In genomic region chr10:124474502-124475070, GRCh38 we compare ENCODE assay signal across 35 cellular contexts. TPM values are rescaled to one million over a fixed set of nuclear protein-coding genes. Genes with fewer than 3 reads are reported as not detected.
DNase-seq lines count a peak whose midpoint lies in the region; ATAC-seq and TF ChIP-seq lines count a peak whose summit lies in the region.
"Had no signal": no experiment of that assay in that cellular context is flagged by ENCODE, and none has a peak within 500 bp of the region (broad histone marks: within the 10 kb centered on the region; RNA-seq: fewer than 3 reads in every experiment).

No MANE protein-coding gene starts in this region.

- H4K5ac ChIP-seq in IMR-90 (ENCODE audit: low read depth, low read length): no peak overlapping the region

- no peak for TF ChIP-seq POLR2A in IMR-90 (IDR thresholded peaks at IDR 0.05; ENCODE audit: low read depth, low read length)

- H3K27ac Mint-ChIP-seq in CD8-positive, alpha-beta T cell: peak overlapping the region; percentile 8
- H3K27ac Mint-ChIP-seq in stimulated activated naive CD8-positive, alpha-beta T cell treated with anti-CD3 and anti-CD28 coated beads, Interleukin-15, amount 100 ng/mL, for 72 hours: no peak overlapping the region
- H3K27ac Mint-ChIP-seq: activated naive CD8-positive, alpha-beta T cell; CD14-positive monocyte; stimulated activated effector memory CD8-positive, alpha-beta T cell treated with anti-CD3 and anti-CD28 coated beads, Interleukin-12 subunit alpha, Interleukin-12 subunit beta, amount 100 ng/mL, for 72 hours had no signal

- in situ Hi-C loops in IMR-90 (cut with MboI; ENCODE audit: low sequenced_read_pairs) (no loop called here), mammary epithelial cell (cut with MboI; ENCODE audit: low sequenced_read_pairs in 2 of 2) (no loop called here)

- H4K8ac ChIP-seq in IMR-90 (ENCODE audit: low read depth in 2 of 2, low read length in 2 of 2): no peak overlapping the region

- H3K56ac ChIP-seq in IMR-90 (ENCODE audit: extremely low read depth, insufficient read depth, low read length): no peak overlapping the region

- TF ChIP-seq RAD21 in IMR-90 (IDR thresholded peaks at IDR 0.05; ENCODE audit: low read length): no peak

- WGBS in IMR-90 (ENCODE audit: extremely low coverage in 2 of 2, insufficient read length in 1 of 2), 2 experiments: 69% methylated on average over 2 of the region's 9 CpGs; no CpG with 5 or more reads in 1 of the 2 experiments
- 51% methylated on average over 7 of the region's 9 CpGs for WGBS in mammary epithelial cell (ENCODE audit: low coverage, missing lambda C conversion rate)

- H2BK120ac ChIP-seq in IMR-90 (ENCODE audit: low read depth, low read length): no peak overlapping the region

- H2AK9ac ChIP-seq in IMR-90 (replicated peaks; ENCODE audit: low read depth, low read length, poor library complexity): peak overlapping the region; percentile 65

- H3K4me3 ChIP-seq in CD8-positive, alpha-beta T cell (ENCODE audit: low read depth, low read length): no peak overlapping the region
- no peak overlapping the region for H3K4me3 ChIP-seq in IMR-90 (ENCODE audit: insufficient read depth, low read depth, low read length)
- H3K4me3 ChIP-seq in mammary epithelial cell (replicated peaks in 1 of 3; ENCODE audit: insufficient read depth in 1 of 3, low read depth in 2 of 3, low read length in 3 of 3): no peak overlapping the region
- H3K4me3 ChIP-seq: esophagus muscularis mucosa, GM23248, MG63, upper lobe of left lung had no signal

- no peaks in the 10 kb centered on the region for H3K27me3 ChIP-seq in CD8-positive, alpha-beta T cell (ENCODE audit: insufficient read depth, low read length)
- H3K27me3 ChIP-seq in IMR-90 (ENCODE audit: control insufficient read depth, insufficient read depth, low read length) (no peaks in the 10 kb centered on the region), foreskin keratinocyte (no peaks in the 10 kb centered on the region), mammary epithelial cell (ENCODE audit: insufficient read depth, low read length) (no peaks in the 10 kb centered on the region)
- H3K27me3 ChIP-seq: esophagus muscularis mucosa, MG63, upper lobe of left lung had no signal

- CTCF ChIA-PET in CD8-positive, alpha-beta T cell (lab: Charles Lee): no interaction called here
- CTCF ChIA-PET in IMR-90 (lab: Yijun Ruan, JAX): no interaction called here
- CTCF ChIA-PET in mammary epithelial cell (lab: Charles Lee; ENCODE audit: low non-redundant PET): no interaction called here

- H3K9me3 ChIP-seq in CD8-positive, alpha-beta T cell (ENCODE audit: low read length): no peaks in the 10 kb centered on the region
- H3K9me3 ChIP-seq in IMR-90 (ENCODE audit: control insufficient read depth, insufficient read depth, low read length): no peaks in the 10 kb centered on the region
- H3K9me3 ChIP-seq in mammary epithelial cell (replicated peaks; ENCODE audit: insufficient read depth, low read length): no peaks in the 10 kb centered on the region
- H3K9me3 ChIP-seq: esophagus muscularis mucosa, MG63, upper lobe of left lung had no signal

- peaks cover 14% of the 10 kb centered on the region for H3K4me1 Mint-ChIP-seq in CD8-positive, alpha-beta T cell (ENCODE audit: low read depth)
- H3K4me1 Mint-ChIP-seq in stimulated activated naive CD8-positive, alpha-beta T cell treated with anti-CD3 and anti-CD28 coated beads, Interleukin-15, amount 100 ng/mL, for 72 hours: peaks cover 14% of the 10 kb centered on the region
- H3K4me1 Mint-ChIP-seq: CD14-positive monocyte; stimulated activated effector memory CD8-positive, alpha-beta T cell treated with anti-CD3 and anti-CD28 coated beads, Interleukin-12 subunit alpha, Interleukin-12 subunit beta, amount 100 ng/mL, for 72 hours had no signal

- no TSS peak for BruUV-seq in IMR-90 (replicated peaks; lab: Mats Ljungman, UMichigan)
- BruUV-seq in mammary epithelial cell (replicated peaks; lab: Mats Ljungman, UMichigan): no TSS peak

- H2AK5ac ChIP-seq in IMR-90 (ENCODE audit: low read depth, low read length): no peak overlapping the region

- peaks cover 12% of the 10 kb centered on the region for H3K36me3 Mint-ChIP-seq in CD8-positive, alpha-beta T cell
- H3K36me3 Mint-ChIP-seq: activated naive CD8-positive, alpha-beta T cell; stimulated activated effector memory CD8-positive, alpha-beta T cell treated with anti-CD3 and anti-CD28 coated beads, Interleukin-12 subunit alpha, Interleukin-12 subunit beta, amount 100 ng/mL, for 72 hours had no signal

- dilution Hi-C loops in IMR-90 (cut with HindIII; ENCODE audit: low sequenced_read_pairs, unreplicated experiment) (no loop called here), mammary epithelial cell (cut with HindIII; ENCODE audit: low sequenced_read_pairs) (no loop called here)

- H2BK15ac ChIP-seq in IMR-90 (ENCODE audit: low read depth, low read length): no peak overlapping the region

- H3K14ac ChIP-seq in IMR-90 (replicated peaks; ENCODE audit: low read depth, low read length): no peak overlapping the region

- no peak overlapping the region for H3K4me3 Mint-ChIP-seq in CD8-positive, alpha-beta T cell
- no peak overlapping the region for H3K4me3 Mint-ChIP-seq in stimulated activated naive CD8-positive, alpha-beta T cell treated with anti-CD3 and anti-CD28 coated beads, Interleukin-15, amount 100 ng/mL, for 72 hours
- H3K4me3 Mint-ChIP-seq: activated naive CD8-positive, alpha-beta T cell; CD14-positive monocyte; naive thymus-derived CD8-positive, alpha-beta T cell; stimulated activated effector memory CD8-positive, alpha-beta T cell treated with anti-CD3 and anti-CD28 coated beads, Interleukin-12 subunit alpha, Interleukin-12 subunit beta, amount 100 ng/mL, for 72 hours had no signal

- H3K79me2 ChIP-seq in mammary epithelial cell (ENCODE audit: insufficient read depth, low read length): peaks cover 5% of the 10 kb centered on the region

- no peaks in the 10 kb centered on the region for H3K9me1 ChIP-seq in IMR-90 (ENCODE audit: insufficient read depth, low read length)

- DNase-seq in CD8-positive, alpha-beta T cell: no peak
- DNase-seq in IMR-90 (no peak), NCI-H345 treated with DMSO at 0.1 percent for 48 hours (lab: John Stamatoyannopoulos, UW; ENCODE audit: unreplicated experiment) (peak; percentile 40), foreskin keratinocyte (no peak), mammary epithelial cell (no peak)
- no peak for DNase-seq in stimulated activated naive CD8-positive, alpha-beta T cell treated with anti-CD3 and anti-CD28 coated beads, Interleukin-15, amount 100 ng/mL, for 72 hours
- DNase-seq: activated CD4-positive, alpha-beta T cell treated with anti-CD3 and anti-CD28 coated beads for 4 hours; activated CD8-positive, alpha-beta memory T cell treated with anti-CD3 and anti-CD28 coated beads for 24 hours; activated effector memory CD4-positive, alpha-beta T cell treated with Interleukin-2 at 50 U/mL for 16 hours; activated T-cell treated with anti-CD3 and anti-CD28 coated beads for 4 hours; DMS79 treated with DMSO at 0.1 percent for 48 hours; foreskin fibroblast; GF-D8; GM23248; head of caudate nucleus; MG63; naive thymus-derived CD8-positive, alpha-beta T cell; NCI-H1105 treated with DMSO at 0.1 percent for 48 hours; NCI-H524 treated with DMSO at 0.1 percent for 48 hours; substantia nigra; SW 1271; upper lobe of left lung had no signal

- no peaks in the 10 kb centered on the region for H3K4me1 ChIP-seq in CD8-positive, alpha-beta T cell (ENCODE audit: insufficient read depth, low read length)
- H3K4me1 ChIP-seq in IMR-90 (ENCODE audit: control insufficient read depth, insufficient read depth, low read length) (peaks cover 2% of the 10 kb centered on the region; the same call in 1 of the 2 replicates), foreskin keratinocyte (no peaks in the 10 kb centered on the region), mammary epithelial cell (ENCODE audit: insufficient read depth, low read length) (peaks cover 16% of the 10 kb centered on the region)
- H3K4me1 ChIP-seq: esophagus muscularis mucosa, upper lobe of left lung had no signal

- no peak overlapping the region for H3K4ac ChIP-seq in IMR-90 (ENCODE audit: low read depth, low read length)

- no peak for TF ChIP-seq CTCF in CD8-positive, alpha-beta T cell (IDR thresholded peaks at IDR 0.05)
- no peak for TF ChIP-seq CTCF in IMR-90 (conservative IDR thresholded peaks at IDR 0.05; ENCODE audit: low read depth, low read length)
- no peak for TF ChIP-seq CTCF in foreskin keratinocyte (conservative IDR thresholded peaks at IDR 0.05)
- no peak for TF ChIP-seq CTCF in mammary epithelial cell (conservative IDR thresholded peaks at IDR 0.05 in 1 of 2, IDR thresholded peaks at IDR 0.05 in 1 of 2; ENCODE audit: extremely low read depth in 1 of 2, insufficient read depth in 1 of 2, low read depth in 1 of 2, low read length in 2 of 2)

- no peak overlapping the region for H3K23ac ChIP-seq in IMR-90 (ENCODE audit: low read depth, low read length)

- ATAC-seq in CD8-positive, alpha-beta T cell: no peak
- no peak for ATAC-seq in IMR-90 (ENCODE audit: low read depth)
- peak; percentile 9 for ATAC-seq in foreskin keratinocyte
- ATAC-seq in GM18861 (IDR thresholded peaks at IDR 0.05; ENCODE audit: unreplicated experiment): no peak
- ATAC-seq in stimulated activated naive CD8-positive, alpha-beta T cell treated with anti-CD3 and anti-CD28 coated beads, Interleukin-15, amount 100 ng/mL, for 72 hours: no peak
- ATAC-seq in HG02759 (IDR thresholded peaks at IDR 0.05; ENCODE audit: unreplicated experiment): no peak
- ATAC-seq: stimulated activated effector memory CD8-positive, alpha-beta T cell treated with anti-CD3 and anti-CD28 coated beads, Interleukin-12 subunit alpha, Interleukin-12 subunit beta, amount 100 ng/mL, for 72 hours had no signal

- H3K9ac ChIP-seq in IMR-90 (ENCODE audit: low read depth, low read length) (no peak overlapping the region), mammary epithelial cell (ENCODE audit: insufficient read depth, low read length) (no peak overlapping the region)
- H3K9ac ChIP-seq: GM23248, KMS-11 had no signal

- no peak overlapping the region for H4K91ac ChIP-seq in IMR-90 (ENCODE audit: insufficient read depth, low read depth, low read length)

- intact Hi-C loops in CD8-positive, alpha-beta T cell (cut with DNase I, micrococcal nuclease): no loop called here
- intact Hi-C loops in IMR-90 (cut with micrococcal nuclease): no loop called here
- intact Hi-C loops in mammary epithelial cell (cut with micrococcal nuclease): no loop called here

- no peak overlapping the region for H2BK5ac ChIP-seq in IMR-90 (ENCODE audit: low read depth, low read length, poor library complexity, severe bottlenecking)

- POLR2A ChIA-PET in CD8-positive, alpha-beta T cell (lab: Charles Lee): no interaction called here
- POLR2A ChIA-PET in IMR-90 (lab: Charles Lee; ENCODE audit: unreplicated experiment): no interaction called here

- H3K36me3 ChIP-seq in CD8-positive, alpha-beta T cell (ENCODE audit: insufficient read depth, low read length): no peaks in the 10 kb centered on the region
- H3K36me3 ChIP-seq in IMR-90 (ENCODE audit: control insufficient read depth, insufficient read depth, low read length): no peaks in the 10 kb centered on the region
- no peaks in the 10 kb centered on the region for H3K36me3 ChIP-seq in mammary epithelial cell (ENCODE audit: insufficient read depth, low read length)
- H3K36me3 ChIP-seq: MG63, upper lobe of left lung had no signal

- H3K27ac ChIP-seq in CD8-positive, alpha-beta T cell (ENCODE audit: low read depth, low read length): no peak overlapping the region
- H3K27ac ChIP-seq in IMR-90 (ENCODE audit: insufficient read depth, low read length): no peak overlapping the region
- H3K27ac ChIP-seq in foreskin keratinocyte: no peak overlapping the region
- H3K27ac ChIP-seq in mammary epithelial cell (ENCODE audit: insufficient read depth, low read depth, low read length): no peak overlapping the region
- H3K27ac ChIP-seq: esophagus muscularis mucosa, GM23248, KMS-11, upper lobe of left lung, VCaP had no signal

- no peaks in the 10 kb centered on the region for H3K27me3 Mint-ChIP-seq in CD8-positive, alpha-beta T cell (ENCODE audit: low read depth)
- H3K27me3 Mint-ChIP-seq in stimulated activated naive CD8-positive, alpha-beta T cell treated with anti-CD3 and anti-CD28 coated beads, Interleukin-15, amount 100 ng/mL, for 72 hours: no peaks in the 10 kb centered on the region
- H3K27me3 Mint-ChIP-seq: activated naive CD8-positive, alpha-beta T cell; naive thymus-derived CD8-positive, alpha-beta T cell had no signal

- no peak overlapping the region for H2AFZ ChIP-seq in IMR-90 (replicated peaks; ENCODE audit: low read length, poor library complexity)
- H2AFZ ChIP-seq in mammary epithelial cell (ENCODE audit: low read depth, low read length): no peak overlapping the region
- H2AFZ ChIP-seq: GM23248 had no signal

- H3K4me2 ChIP-seq in IMR-90 (ENCODE audit: low read depth, low read length): no peak overlapping the region
- no peak overlapping the region for H3K4me2 ChIP-seq in mammary epithelial cell (ENCODE audit: insufficient read depth, low read depth, low read length)
- H3K4me2 ChIP-seq: KMS-11 had no signal

- no peak overlapping the region for H3K18ac ChIP-seq in IMR-90 (ENCODE audit: low read depth, low read length)

- no peaks in the 10 kb centered on the region for H3K79me1 ChIP-seq in IMR-90 (ENCODE audit: low read depth in 1 of 2, low read length in 2 of 2)

- H2BK20ac ChIP-seq in IMR-90 (ENCODE audit: low read depth, low read length): no peak overlapping the region

- no peaks in the 10 kb centered on the region; the same call in 1 of the 2 replicates for H4K20me1 ChIP-seq in IMR-90 (ENCODE audit: insufficient read depth, low read length)
- no peaks in the 10 kb centered on the region for H4K20me1 ChIP-seq in mammary epithelial cell (ENCODE audit: insufficient read depth, low read length)

- H3K9me3 Mint-ChIP-seq in CD8-positive, alpha-beta T cell: no peaks in the 10 kb centered on the region
- H3K9me3 Mint-ChIP-seq in stimulated activated naive CD8-positive, alpha-beta T cell treated with anti-CD3 and anti-CD28 coated beads, Interleukin-15, amount 100 ng/mL, for 72 hours: no peaks in the 10 kb centered on the region
- H3K9me3 Mint-ChIP-seq: CD14-positive monocyte; naive thymus-derived CD8-positive, alpha-beta T cell; stimulated activated effector memory CD8-positive, alpha-beta T cell treated with anti-CD3 and anti-CD28 coated beads, Interleukin-12 subunit alpha, Interleukin-12 subunit beta, amount 100 ng/mL, for 72 hours had no signal

RNA-seq across cellular contexts. Expression of gene LHPP, which starts 13.0 kb away (rescaled TPM):
- total RNA-seq in CD8-positive, alpha-beta T cell: 10 to 100 TPM; 14.4 to 17.3 TPM
- total RNA-seq in IMR-90 (2012; rRNA removed): 2.2 and 2.7 TPM in 2 replicates
- 8.3 and 8.5 TPM in 2 replicates for polyA plus RNA-seq in IMR-90 (2012; rRNA removed)
- polyA plus RNA-seq in IMR-90 (2012; cell fraction: cytosol; rRNA removed): 15.0 and 22.8 TPM in 2 replicates
- polyA plus RNA-seq in IMR-90 (2012; cell fraction: nucleus; rRNA removed; ENCODE audit: low replicate concordance): 9.6 and 18.7 TPM in 2 replicates
- 14.4 and 15.1 TPM in 2 replicates for total RNA-seq in foreskin keratinocyte
- 21.0 and 23.3 TPM in 2 replicates for polyA plus RNA-seq in foreskin keratinocyte
- 10 to 100 TPM in 1 of 2 donors, 1 to 10 TPM in 1; 7.0 to 22.1 TPM for total RNA-seq in mammary epithelial cell
- 16.9 TPM for polyA plus RNA-seq in mammary epithelial cell
- not detected for polyA minus RNA-seq in mammary epithelial cell

RNA-seq across cellular contexts. Expression of gene NKX1-2, which starts 24.8 kb away (rescaled TPM):
- total RNA-seq in CD8-positive, alpha-beta T cell: not detected
- total RNA-seq in IMR-90 (2012; rRNA removed) (not detected in 2 replicates), foreskin keratinocyte (4.5 and 5.5 TPM in 2 replicates), mammary epithelial cell (1 to 10 TPM; 4.4 to 5.2 TPM)
- polyA plus RNA-seq in IMR-90 (2012; rRNA removed) (not detected in 2 replicates), foreskin keratinocyte (2.9 and 3.0 TPM in 2 replicates), mammary epithelial cell (3.4 TPM)
- polyA plus RNA-seq in IMR-90 (2012; cell fraction: cytosol; rRNA removed): not detected in 2 replicates
- polyA plus RNA-seq in IMR-90 (2012; cell fraction: nucleus; rRNA removed; ENCODE audit: low replicate concordance): not detected in 2 replicates
- 6.5 TPM for polyA minus RNA-seq in mammary epithelial cell
- total RNA-seq: dermis microvascular lymphatic vessel endothelial cell; esophagus muscularis mucosa; GM23248; HT-29; liver; naive thymus-derived CD8-positive, alpha-beta T cell; omental fat pad had no signal
- polyA plus RNA-seq: AG04450; CD14-positive monocyte; GM23248; liver; naive thymus-derived CD8-positive, alpha-beta T cell had no signal

RNA-seq across cellular contexts. Expression of gene OAT, which starts 55.9 kb away (rescaled TPM):
- total RNA-seq in CD8-positive, alpha-beta T cell: 10 to 100 TPM; 49.8 to 56.1 TPM
- total RNA-seq in IMR-90 (2012; rRNA removed): 152 and 190 TPM in 2 replicates
- 85.1 and 110 TPM in 2 replicates for polyA plus RNA-seq in IMR-90 (2012; rRNA removed)
- 26.7 and 38.0 TPM in 2 replicates for polyA plus RNA-seq in IMR-90 (2012; cell fraction: cytosol; rRNA removed)
- 9.3 and 67.6 TPM in 2 replicates for polyA plus RNA-seq in IMR-90 (2012; cell fraction: nucleus; rRNA removed; ENCODE audit: low replicate concordance)
- total RNA-seq in foreskin keratinocyte: 263 and 268 TPM in 2 replicates
- polyA plus RNA-seq in foreskin keratinocyte: 146 and 166 TPM in 2 replicates
- 100 to 1,000 TPM; 204 to 225 TPM for total RNA-seq in mammary epithelial cell
- polyA plus RNA-seq in mammary epithelial cell: 215 TPM
- 162 TPM for polyA minus RNA-seq in mammary epithelial cell
